ENCODE assay signal across 10 cellular contexts in the genomic region with DNA sequence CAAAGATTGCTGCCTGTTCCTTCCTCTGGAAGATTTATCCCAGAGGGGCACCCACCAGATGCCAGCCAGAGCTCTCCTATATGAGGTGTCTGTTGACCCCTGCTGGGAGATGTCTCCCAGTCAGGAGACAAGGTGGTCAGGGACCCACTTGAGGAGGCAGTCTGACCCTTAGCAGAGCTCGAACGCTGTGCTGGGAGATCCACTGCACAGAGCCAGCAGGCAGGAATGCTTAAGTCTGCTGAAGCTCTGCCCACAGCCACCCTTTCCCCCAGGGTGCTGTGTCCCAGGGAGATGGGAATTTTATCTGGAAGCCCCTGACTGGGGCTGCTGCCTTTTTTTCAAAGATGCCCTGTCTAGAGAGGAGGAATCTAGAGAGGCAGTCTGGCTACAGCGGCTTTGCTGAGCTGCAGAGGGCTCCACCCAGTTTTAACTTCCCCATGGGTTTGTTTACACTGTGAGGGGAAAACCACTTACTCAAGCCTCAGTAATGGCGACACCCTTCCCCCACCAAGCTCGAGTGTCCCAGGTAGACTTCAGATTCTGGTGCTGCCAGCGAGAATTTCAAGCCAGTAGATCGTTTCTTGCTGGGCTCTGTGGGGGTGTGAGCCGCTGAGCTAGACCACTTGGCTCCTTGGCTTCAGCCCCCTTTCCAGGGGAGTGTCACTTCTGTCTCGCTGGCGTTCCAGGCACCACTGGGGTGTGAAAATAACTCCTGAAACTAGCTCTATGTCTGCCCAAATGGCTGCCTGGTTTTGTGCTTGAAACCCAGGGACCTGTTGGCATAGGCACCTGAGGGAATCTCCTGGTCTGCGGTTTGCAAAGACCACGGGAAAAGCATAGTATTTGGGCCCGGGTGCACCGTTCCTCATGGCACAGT. TPM values are rescaled to one million over a fixed set of nuclear protein-coding genes. Genes with fewer than 3 reads are reported as not detected.
A peak's percentile ranks its signal among the peaks of the same experiment; 100 is the strongest.
DNase-seq lines count a peak whose midpoint lies in the region; ATAC-seq and TF ChIP-seq lines count a peak whose summit lies in the region.
"Had no signal": no experiment of that assay in that cellular context is flagged by ENCODE, and none has a peak within 500 bp of the region (broad histone marks: within the 10 kb centered on the region; RNA-seq: fewer than 3 reads in every experiment).

No MANE protein-coding gene starts in this region.

- H3K27ac ChIP-seq in lower lobe of right lung, result peak overlapping the region; percentile 33
- H3K27ac ChIP-seq in CD4-positive, alpha-beta memory T cell (ENCODE audit: low read depth, low read length), result no peak overlapping the region
- no peak overlapping the region for H3K27ac ChIP-seq in stomach

- no peak for TF ChIP-seq POLR2A in stomach (IDR thresholded peaks at IDR 0.05)

- no peak overlapping the region for H3K4me3 ChIP-seq in lower lobe of right lung
- no peak overlapping the region for H3K4me3 ChIP-seq in CD4-positive, alpha-beta memory T cell (ENCODE audit: low read length in 2 of 2)
- H3K4me3 ChIP-seq in stomach, result no peak overlapping the region

- ATAC-seq in GM18909 (IDR thresholded peaks at IDR 0.05; ENCODE audit: poor library complexity, unreplicated experiment) (peak; percentile 68), HG02840 (IDR thresholded peaks at IDR 0.05; ENCODE audit: low FRiP score, unreplicated experiment) (peak; percentile 98), lower lobe of right lung (peak; percentile 89 to 91)

- TF ChIP-seq CTCF in lower lobe of right lung (IDR thresholded peaks at IDR 0.05), result no peak
- no peak for TF ChIP-seq CTCF in stomach (IDR thresholded peaks at IDR 0.05)

- H3K4me1 ChIP-seq in lower lobe of right lung (peaks cover 7% of the 10 kb centered on the region), stomach (peaks cover 0 to 8% (median 0%) of the 10 kb centered on the region in 4 donors)
- no peaks in the 10 kb centered on the region for H3K4me1 ChIP-seq in CD4-positive, alpha-beta memory T cell (ENCODE audit: insufficient read depth, low read length)

- H3K36me3 Mint-ChIP-seq in CD4-positive, alpha-beta memory T cell, result peaks cover 13 to 20% of the 10 kb centered on the region in 2 donors

- H3K9me3 ChIP-seq in lower lobe of right lung (no peaks in the 10 kb centered on the region), stomach (peaks cover 0 to 4% (median 0%) of the 10 kb centered on the region in 4 donors)
- no peaks in the 10 kb centered on the region for H3K9me3 ChIP-seq in CD4-positive, alpha-beta memory T cell (ENCODE audit: control insufficient read depth in 1 of 2, low read length in 2 of 2)

- H3K27me3 Mint-ChIP-seq in CD4-positive, alpha-beta memory T cell, result peaks cover 0 to 1% of the 10 kb centered on the region in 2 donors

- peaks cover 0 to 26% (median 12%) of the 10 kb centered on the region in 8 donors for H3K9me3 Mint-ChIP-seq in CD4-positive, alpha-beta memory T cell
- H3K9me3 Mint-ChIP-seq: activated T-helper 2 cell treated with anti-CD3 and anti-CD28 coated beads, Interferon-gamma antibody, Interleukin-2, Interleukin-4, amounts not matched to agents 10 μg/mL and 5 μg/mL and 100 μg/mL, durations not matched to agents 14 hours and 24 hours and 36 hours had no signal

- POLR2A ChIA-PET in CD4-positive, alpha-beta memory T cell (lab: Charles Lee; ENCODE audit: partially characterized antibody), result no interaction called here

- no peak for TF ChIP-seq EP300 in stomach (IDR thresholded peaks at IDR 0.05)

- WGBS in stomach, 5 donors, result 59 to 67% (median 64%) methylated on average over 13 to 14 of the region's 14 CpGs

- H3K27ac Mint-ChIP-seq in CD4-positive, alpha-beta memory T cell, result no peak overlapping the region
- H3K27ac Mint-ChIP-seq: activated T-helper 2 cell treated with anti-CD3 and anti-CD28 coated beads, Interferon-gamma antibody, Interleukin-2, Interleukin-4, amounts not matched to agents 10 μg/mL and 5 μg/mL and 100 μg/mL, durations not matched to agents 14 hours and 24 hours and 36 hours had no signal

- H3K36me3 ChIP-seq in lower lobe of right lung (no peaks in the 10 kb centered on the region), stomach (no peaks in the 10 kb centered on the region)
- no peaks in the 10 kb centered on the region for H3K36me3 ChIP-seq in CD4-positive, alpha-beta memory T cell (ENCODE audit: insufficient read depth, low read length)

- peak overlapping the region in 1 of 8 donors; percentile 13 for H3K4me3 Mint-ChIP-seq in CD4-positive, alpha-beta memory T cell

- DNase-seq in NCI-H510A treated with DMSO at 0.1 percent for 48 hours (lab: John Stamatoyannopoulos, UW) (peak; percentile 34), lower lobe of right lung (peak; percentile 69), hepatic stellate cell (ENCODE audit: low spot score) (no peak), stomach (no peak)
- no peak for DNase-seq in CD4-positive, alpha-beta memory T cell
- no peak for DNase-seq in activated T-cell treated with anti-CD3 and anti-CD28 coated beads, Interleukin-2, amount 50 U/mL, for 48 hours
- DNase-seq: NCI-H446 treated with DMSO at 0.1 percent for 48 hours had no signal

- intact Hi-C loops in lower lobe of right lung (cut with DNase I) (no loop called here), stomach (cut with DNase I; ENCODE audit: low total_unique reads) (no loop called here)
- intact Hi-C loops in CD4-positive, alpha-beta memory T cell (cut with micrococcal nuclease), result no loop called here

- H3K27me3 ChIP-seq in lower lobe of right lung (ENCODE audit: low read depth), result no peaks in the 10 kb centered on the region
- H3K27me3 ChIP-seq in CD4-positive, alpha-beta memory T cell (ENCODE audit: insufficient read depth, low read length), result no peaks in the 10 kb centered on the region
- no peaks in the 10 kb centered on the region for H3K27me3 ChIP-seq in stomach

- H3K4me1 Mint-ChIP-seq in CD4-positive, alpha-beta memory T cell, result peaks cover 0 to 3% (median 0%) of the 10 kb centered on the region in 4 donors

- CTCF ChIA-PET in CD4-positive, alpha-beta memory T cell (lab: Charles Lee; ENCODE audit: partially characterized antibody), result no interaction called here

RNA-seq across cellular contexts. Expression of a gene that starts 51.1 kb away (rescaled TPM):
- total RNA-seq in lower lobe of right lung (not detected), stomach (not detected)
- total RNA-seq in CD4-positive, alpha-beta memory T cell, result not detected
- not detected for polyA plus RNA-seq in CD4-positive, alpha-beta memory T cell
- polyA plus RNA-seq in stomach, result not detected
- total RNA-seq: activated T-helper 2 cell treated with anti-CD3 and anti-CD28 coated beads, Interferon-gamma antibody, Interleukin-2, Interleukin-4, amounts not matched to agents 10 μg/mL and 5 μg/mL and 100 μg/mL, durations not matched to agents 14 hours and 24 hours and 36 hours had no signal

Comparison
In these comparisons a context has a peak if more than half of its experiments do, and no peak if none do; other contexts are left out.
1. DNase-seq: peak in NCI-H510A treated with DMSO at 0.1 percent for 48 hours (single experiment) and lower lobe of right lung (single experiment); none in CD4-positive, alpha-beta memory T cell (0 of 5), activated T-cell treated with anti-CD3 and anti-CD28 coated beads, Interleukin-2, amount 50 U/mL, for 48 hours (0 of 2), hepatic stellate cell (single experiment) and stomach (single experiment).
2. Peak in every context shown above with its lines, with median percentiles within 50 percentile points of each other: ATAC-seq.